16 cellular contexts compared by ENCODE assay signal in genomic region chr7:43799605-43800004, GRCh38. TPM values are rescaled to one million over a fixed set of nuclear protein-coding genes. Genes with fewer than 3 reads are reported as not detected.
DNase-seq lines count a peak whose midpoint lies in the region; ATAC-seq, FAIRE-seq and TF ChIP-seq lines count a peak whose summit lies in the region.
"Had no signal": no experiment of that assay in that cellular context is flagged by ENCODE, and none has a peak within 500 bp of the region (broad histone marks: within the 10 kb centered on the region; RNA-seq: fewer than 3 reads in every experiment).

No MANE protein-coding gene starts in this region.

- H3K4me3 ChIP-seq in HCT116 (replicated peaks in 1 of 2; ENCODE audit: low read depth in 1 of 2, low read length in 2 of 2) (no peak overlapping the region), GM12878 (no peak overlapping the region)
- H3K4me3 ChIP-seq: heart left ventricle, neural progenitor cell, thoracic aorta had no signal

- CTCF ChIA-PET in HCT116 (lab: Charles Lee) (interaction anchor here (1.5 kb wide), 1 partner anchor 217 kb away, joined by 12 read pairs; the partner anchor contains the start of gene STK17A), GM12878 (lab: Yijun Ruan, JAX) (interaction anchor here (0.7 to 5.1 kb wide), 18 partner anchors 10 to 873 kb away, joined by 3 to 48 read pairs (median 3); partner anchors contain the start of gene STK17A)

- H3K9me3 ChIP-seq in HCT116 (ENCODE audit: control insufficient read depth in 1 of 2, insufficient read depth in 1 of 2, low read depth in 1 of 2, low read length in 2 of 2) (no peaks in the 10 kb centered on the region), GM12878 (replicated peaks; ENCODE audit: control insufficient read depth, insufficient read depth, low read length) (no peaks in the 10 kb centered on the region)
- H3K9me3 ChIP-seq: heart left ventricle, thoracic aorta had no signal

- intact Hi-C loops in HCT116 (cut with micrococcal nuclease) (no loop called here), GM12878 (cut with micrococcal nuclease; ENCODE audit: unreplicated experiment) (no loop called here), left colon (cut with DNase I, micrococcal nuclease) (no loop called here)

- H2AFZ ChIP-seq in HCT116 (ENCODE audit: low read depth, low read length, poor library complexity, severe bottlenecking) (no peak overlapping the region), GM12878 (ENCODE audit: control insufficient read depth, low read depth, low read length) (no peak overlapping the region)
- H2AFZ ChIP-seq: neural progenitor cell had no signal

- BruUV-seq in HCT116 (replicated peaks; lab: Mats Ljungman, UMichigan) = no TSS peak
- no TSS peak for BruUV-seq in GM12878 (replicated peaks; lab: Mats Ljungman, UMichigan)

- H3K79me2 ChIP-seq in HCT116 (ENCODE audit: insufficient read depth, low read length) (no peaks in the 10 kb centered on the region), GM12878 (ENCODE audit: control insufficient read depth, insufficient read depth, low read length) (no peaks in the 10 kb centered on the region)

- DNase-seq in DMS53 (lab: John Stamatoyannopoulos, UW) (peak; percentile 32), DMS53 treated with DMSO at 0.1 percent for 48 hours (lab: John Stamatoyannopoulos, UW; ENCODE audit: unreplicated experiment) (no peak), HCT116 (ENCODE audit: low read depth, low spot score) (no peak), GM12878 (ENCODE audit: low read depth, low spot score) (no peak), left colon (no peak), dedifferentiated amniotic fluid mesenchymal stem cell (ENCODE audit: extremely low spot score) (no peak), NCI-H526 treated with DMSO at 0.1 percent for 48 hours (lab: John Stamatoyannopoulos, UW) (no peak)
- DNase-seq: 8988T; activated CD8-positive, alpha-beta T cell treated with anti-CD3 and anti-CD28 coated beads for 36 hours; amygdala; heart left ventricle; mesendoderm; NCI-H1417 treated with DMSO at 0.1 percent for 48 hours had no signal

- H3K4me1 ChIP-seq in HCT116 (ENCODE audit: control insufficient read depth in 1 of 2, insufficient read depth in 2 of 2, low read length in 2 of 2) = no peaks in the 10 kb centered on the region
- no peaks in the 10 kb centered on the region for H3K4me1 ChIP-seq in GM12878 (ENCODE audit: control insufficient read depth, insufficient read depth, low read length)
- H3K4me1 ChIP-seq: heart left ventricle, neural progenitor cell had no signal

- no peak overlapping the region for H3K9ac ChIP-seq in HCT116 (ENCODE audit: low read length)
- H3K9ac ChIP-seq in GM12878 (ENCODE audit: control insufficient read depth, insufficient read depth, low read length) = no peak overlapping the region
- H3K9ac ChIP-seq: neural progenitor cell had no signal

- RAD21 ChIA-PET in HCT116 (lab: Charles Lee; ENCODE audit: low non-redundant PET in 1 of 2, low total read pairs in 2 of 2, uncharacterized antibody in 2 of 2, unreplicated experiment in 2 of 2) = no interaction called here
- RAD21 ChIA-PET in GM12878 (lab: Charles Lee; ENCODE audit: unreplicated experiment) = interaction anchor here (0.8 to 2.4 kb wide), 10 partner anchors 15 to 217 kb away, joined by 3 to 16 read pairs (median 5); partner anchors contain the start of genes COA1 and STK17A

- no peaks in the 10 kb centered on the region for H4K20me1 ChIP-seq in HCT116 (ENCODE audit: insufficient read depth)
- H4K20me1 ChIP-seq in GM12878 (ENCODE audit: control insufficient read depth, insufficient read depth) = no peaks in the 10 kb centered on the region

- H3K36me3 ChIP-seq in HCT116 (ENCODE audit: control insufficient read depth in 1 of 2, insufficient read depth in 2 of 2, low read length in 2 of 2) = peaks cover 0 to 8% of the 10 kb centered on the region in 2 experiments; a peak in 2 of 4 replicates
- H3K36me3 ChIP-seq in GM12878 (ENCODE audit: control insufficient read depth in 2 of 2, insufficient read depth in 2 of 2, low read length in 1 of 2) = peaks cover 3 to 15% of the 10 kb centered on the region in 2 experiments; a peak in 3 of 4 replicates
- H3K36me3 ChIP-seq: neural progenitor cell had no signal

- ATAC-seq in HCT116 (peak; percentile 80), GM12878 (peak; percentile 63), left colon (peak; percentile 67), GM21390 (IDR thresholded peaks at IDR 0.05; ENCODE audit: unreplicated experiment) (no peak)
- ATAC-seq: activated CD8-positive, alpha-beta T cell treated with anti-CD3 and anti-CD28 coated beads for 36 hours; heart left ventricle had no signal

- H3K27me3 ChIP-seq in HCT116 (ENCODE audit: insufficient read depth, low read length) = no peaks in the 10 kb centered on the region
- no peaks in the 10 kb centered on the region for H3K27me3 ChIP-seq in GM12878 (replicated peaks in 1 of 2; ENCODE audit: control insufficient read depth in 2 of 2, insufficient read depth in 2 of 2, low read length in 1 of 2)
- H3K27me3 ChIP-seq: heart left ventricle, neural progenitor cell had no signal

- TF ChIP-seq RAD21 in HCT116 (IDR thresholded peaks at IDR 0.05; ENCODE audit: low read depth) (peak; percentile 72), GM12878 (IDR thresholded peaks at IDR 0.05; ENCODE audit: insufficient read depth, low read depth, low read length) (peak; percentile 29; the same call in 1 of the 2 replicates)

- H3K9me2 ChIP-seq in HCT116 (ENCODE audit: insufficient read depth) = no peaks in the 10 kb centered on the region

- H3K27ac ChIP-seq in HCT116 (ENCODE audit: low read depth, low read length) (no peak overlapping the region), GM12878 (ENCODE audit: control insufficient read depth, insufficient read depth) (no peak overlapping the region)
- H3K27ac ChIP-seq: heart left ventricle, neural progenitor cell, thoracic aorta had no signal

- in situ Hi-C loops in GM12878 (cut with MboI) = no loop called here

- WGBS in GM12878 (ENCODE audit: insufficient coverage, insufficient replicate concordance, low lambda C conversion rate, missing lambda C conversion rate) = 72% methylated on average over 4 of the region's 4 CpGs

- TF ChIP-seq EP300 in GM12878 (IDR thresholded peaks at IDR 0.05; ENCODE audit: borderline replicate concordance in 1 of 2, control insufficient read depth in 1 of 2, low read depth in 2 of 2, low read length in 2 of 2) = no peak

- TF ChIP-seq CTCF in HCT116 (IDR thresholded peaks at IDR 0.05 in 2 of 3, conservative IDR thresholded peaks at IDR 0.05 in 1 of 3; ENCODE audit: borderline replicate concordance in 1 of 3, insufficient read depth in 1 of 3, low read depth in 2 of 3, low read length in 2 of 3) (peak; percentile 10 to 43 (median 29); a peak in 2 of 6 replicates), GM12878 (IDR thresholded peaks at IDR 0.05 in 2 of 3, conservative IDR thresholded peaks at IDR 0.05 in 1 of 3; ENCODE audit: control insufficient read depth in 2 of 3, extremely low read depth in 1 of 3, insufficient read depth in 1 of 3, low read depth in 3 of 3, low read length in 3 of 3) (peak; percentile 16 to 30 (median 21); a peak in 1 of 6 replicates)

- POLR2A ChIA-PET in HCT116 (lab: Charles Lee) (interaction anchor here (1.4 kb wide), 1 partner anchor 217 kb away, joined by 7 read pairs; the partner anchor contains the start of gene STK17A), GM12878 (lab: Charles Lee) (interaction anchor here (0.8 to 1.3 kb wide), 2 partner anchors 18 to 39 kb away, joined by 3 read pairs; no protein-coding TSS in a partner anchor)

- SMC1A ChIA-PET in GM12878 (lab: Charles Lee; ENCODE audit: uncharacterized antibody, unreplicated experiment) = interaction anchor here (1.1 to 4.2 kb wide), 13 partner anchors 9 to 218 kb away, joined by 3 to 22 read pairs (median 6); partner anchors contain the start of gene STK17A

- H3K4me2 ChIP-seq in HCT116 (ENCODE audit: low read length) = no peak overlapping the region
- H3K4me2 ChIP-seq in GM12878 (ENCODE audit: control insufficient read depth, insufficient read depth) = no peak overlapping the region
- H3K4me2 ChIP-seq: neural progenitor cell had no signal

- FAIRE-seq in GM12878 (lab: Jason Lieb, UNC) = no peak

- no peak for TF ChIP-seq POLR2A in HCT116 (IDR thresholded peaks at IDR 0.05; ENCODE audit: borderline replicate concordance, extremely low read depth, insufficient read depth, insufficient read length)
- no peak for TF ChIP-seq POLR2A in GM12878 (IDR thresholded peaks at IDR 0.05; ENCODE audit: low read depth, low read length)

TF ChIP-seq in HCT116, 20 proteins besides CTCF, POLR2A, EP300 and RAD21 (continues in another document):
- TF ChIP-seq FOSL1 (IDR thresholded peaks at IDR 0.05; ENCODE audit: low read depth) (no peak), YY1 (IDR thresholded peaks at IDR 0.05; ENCODE audit: extremely low read depth, insufficient replicate concordance, low read depth, low read length) (no peak), EZH2phosphoT487 (IDR thresholded peaks at IDR 0.05; ENCODE audit: borderline replicate concordance) (no peak)

TF ChIP-seq in GM12878, 131 proteins besides CTCF, POLR2A, EP300 and RAD21 (continues in another document):
- TF ChIP-seq GABPA (IDR thresholded peaks at IDR 0.05; ENCODE audit: low read depth) = no peak

RNA-seq across cellular contexts. Expression of gene BLVRA, which starts 41.1 kb away (rescaled TPM):
- total RNA-seq in HCT116 (2021; ENCODE audit: unreplicated experiment) (29.7 TPM), GM12878 (2014; rRNA removed) (61.7 and 63.3 TPM in 2 replicates), GM12878 (2014; rRNA removed; fragmentation: Illumina TruSeq; extraction: Trizol) (66.5 and 67.9 TPM in 2 replicates), GM12878 (2021) (66.9 and 73.7 TPM in 2 replicates), left colon (10 to 100 TPM in 1 of 2 donors, 1 to 10 TPM in 1; 2.9 to 18.0 TPM)
- polyA plus RNA-seq in HCT116 (2012) = 16.8 and 22.1 TPM in 2 replicates
- 15.2 and 15.9 TPM in 2 replicates for total RNA-seq in GM12878 (2013; cell fraction: nucleolus; rRNA removed)
- polyA plus RNA-seq in GM12878 (2011; ENCODE audit: low read depth) = 43.7 TPM
- polyA plus RNA-seq in GM12878 (2011; rRNA removed) (118 and 120 TPM in 2 replicates), GM12878 (2014; fragmentation: Illumina TruSeq; extraction: Trizol) (87.1 and 92.1 TPM in 2 replicates), GM12878 (2014; fragmentation: Nextera tagmentation; extraction: Ambion mirVana) (100 to 1,000 TPM; 187 to 198 TPM), GM12878 (2014; rRNA removed) (81.2 and 91.4 TPM in 2 replicates), GM12878 (2016; fragmentation: Nextera tagmentation; extraction: Ambion mirVana) (100 to 1,000 TPM; 113 TPM)
- polyA plus RNA-seq in GM12878 (2011; cell fraction: cytosol; rRNA removed) = 96.3 and 97.6 TPM in 2 replicates
- 50.2 and 66.6 TPM in 2 replicates for polyA plus RNA-seq in GM12878 (2011; cell fraction: nucleus; rRNA removed)
- 53.4 and 58.5 TPM in 2 replicates for polyA plus RNA-seq in GM12878 (2012)
- 46.7 and 73.4 TPM in 2 replicates for polyA minus RNA-seq in GM12878 (2011; rRNA and poly(A)+ RNA removed)
- 17.5 and 29.0 TPM in 2 replicates for polyA minus RNA-seq in GM12878 (2011; cell fraction: cytosol; rRNA and poly(A)+ RNA removed)
- 10.9 and 14.8 TPM in 2 replicates for polyA minus RNA-seq in GM12878 (2011; cell fraction: nucleus; rRNA and poly(A)+ RNA removed)
